In genomic region chr18:35526476-35527120, GRCh38 we compare ENCODE assay signal across 12 cellular contexts. TPM values are rescaled to one million over a fixed set of nuclear protein-coding genes. Genes with fewer than 3 reads are reported as not detected.
DNase-seq lines count a peak whose midpoint lies in the region; ATAC-seq, FAIRE-seq and TF ChIP-seq lines count a peak whose summit lies in the region.
"Had no signal": no experiment of that assay in that cellular context is flagged by ENCODE, and none has a peak within 500 bp of the region (broad histone marks: within the 10 kb centered on the region; RNA-seq: fewer than 3 reads in every experiment).

No MANE protein-coding gene starts in this region.

- FAIRE-seq in urothelium cell line (lab: Jason Lieb, UNC) = no peak

- H3K4me1 ChIP-seq in body of pancreas (peaks cover 7% of the 10 kb centered on the region), left lung (peaks cover 8 to 22% of the 10 kb centered on the region in 2 donors), upper lobe of right lung (peaks cover 47% of the 10 kb centered on the region), BE2C (no peaks in the 10 kb centered on the region)

- TF ChIP-seq CTCF in body of pancreas (IDR thresholded peaks at IDR 0.05) (no peak), left lung (IDR thresholded peaks at IDR 0.05) (no peak), upper lobe of right lung (IDR thresholded peaks at IDR 0.05) (no peak), BE2C (IDR thresholded peaks at IDR 0.05; ENCODE audit: low read depth, low read length) (no peak)

- H3K4me3 ChIP-seq in body of pancreas (no peak overlapping the region), left lung (peak overlapping the region in 1 of 2 donors; percentile 4), upper lobe of right lung (peak overlapping the region; percentile 25), BE2C (ENCODE audit: low read depth, low read length) (no peak overlapping the region)

- H3K27ac ChIP-seq in body of pancreas = peak overlapping the region in 1 of 4 donors; percentile 64
- H3K27ac ChIP-seq in left lung = no peak overlapping the region
- no peak overlapping the region for H3K27ac ChIP-seq in upper lobe of right lung
- H3K27ac ChIP-seq: WERI-Rb-1 had no signal

- H3K27me3 ChIP-seq in body of pancreas (no peaks in the 10 kb centered on the region), left lung (no peaks in the 10 kb centered on the region), upper lobe of right lung (no peaks in the 10 kb centered on the region), BE2C (no peaks in the 10 kb centered on the region)
- H3K27me3 ChIP-seq: stomach had no signal

- TF ChIP-seq POLR2A in body of pancreas (IDR thresholded peaks at IDR 0.05) = no peak

- H3K36me3 ChIP-seq in body of pancreas (replicated peaks in 1 of 2; ENCODE audit: insufficient read depth in 1 of 2, low read depth in 2 of 2) (no peaks in the 10 kb centered on the region), left lung (no peaks in the 10 kb centered on the region), upper lobe of right lung (no peaks in the 10 kb centered on the region), BE2C (no peaks in the 10 kb centered on the region)
- H3K36me3 ChIP-seq: stomach, WERI-Rb-1 had no signal

- H3K9me3 ChIP-seq in body of pancreas (no peaks in the 10 kb centered on the region), left lung (no peaks in the 10 kb centered on the region), upper lobe of right lung (no peaks in the 10 kb centered on the region), BE2C (no peaks in the 10 kb centered on the region)

- intact Hi-C loops in body of pancreas (cut with DNase I) (no loop called here), left lung (cut with DNase I) (no loop called here), upper lobe of right lung (cut with DNase I) (no loop called here)

- WGBS in body of pancreas, 2 donors = 4 to 25% methylated on average over 5 of the region's 5 CpGs

- peak; percentile 31 to 75 for DNase-seq in NOMO-1 (lab: John Stamatoyannopoulos, UW; ENCODE audit: unreplicated experiment in 2 of 2)
- DNase-seq in NOMO-1 treated with dmso at 0.1 percent for 144 hours (lab: John Stamatoyannopoulos, UW; ENCODE audit: unreplicated experiment) = no peak
- peak in 3 of 4 donors; percentile 33 to 47 (median 43) for DNase-seq in body of pancreas
- DNase-seq in left lung = no peak
- peak; percentile 71 for DNase-seq in upper lobe of right lung
- no peak for DNase-seq in RPMI8226
- DNase-seq in BE2C = no peak
- no peak for DNase-seq in urothelium cell line (ENCODE audit: low spot score)
- DNase-seq: activated naive CD8-positive, alpha-beta T cell treated with anti-CD3 and anti-CD28 coated beads, Interleukin-2, amount 10 ng/mL, durations not matched to agents 7 days and 5 days; hippocampal formation; stomach; WERI-Rb-1 had no signal

- ATAC-seq in body of pancreas (peak; percentile 52), left lung (peak; percentile 68), upper lobe of right lung (peak; percentile 56)

RNA-seq across cellular contexts. Expression of gene INO80C, which starts 28.8 kb away (rescaled TPM):
- total RNA-seq in body of pancreas = 10 to 100 TPM in 1 of 2 donors, 1 to 10 TPM in 1; 1.6 to 10.4 TPM
- 10 to 100 TPM; 27.0 to 28.0 TPM for total RNA-seq in left lung
- total RNA-seq in upper lobe of right lung = 34.6 TPM
- 80.3 TPM for polyA plus RNA-seq in BE2C (2012; ENCODE audit: insufficient read depth, insufficient read length, low read depth)

RNA-seq across cellular contexts. Expression of gene GALNT1, which starts 54.9 kb away (rescaled TPM):
- total RNA-seq in body of pancreas = 10 to 100 TPM; 27.0 to 37.2 TPM
- 100 to 1,000 TPM in 1 of 2 donors, 10 to 100 TPM in 1; 82.5 to 109 TPM for total RNA-seq in left lung
- 74.5 TPM for total RNA-seq in upper lobe of right lung
- polyA plus RNA-seq in BE2C (2012; ENCODE audit: insufficient read depth, insufficient read length, low read depth) = 22.3 TPM

Comparison
In these comparisons a context has a peak if more than half of its experiments do, and no peak if none do; other contexts are left out.
1. DNase-seq: peak in NOMO-1 (2 of 2), body of pancreas (3 of 4) and upper lobe of right lung (single experiment); none in NOMO-1 treated with dmso at 0.1 percent for 144 hours (single experiment), left lung (0 of 2), RPMI8226 (single experiment), BE2C (single experiment) and urothelium cell line (single experiment).
2. Peak in every context shown above with its lines, with median percentiles within 50 percentile points of each other: ATAC-seq.